ENCODE assay signal across 25 cellular contexts in the genomic region with DNA sequence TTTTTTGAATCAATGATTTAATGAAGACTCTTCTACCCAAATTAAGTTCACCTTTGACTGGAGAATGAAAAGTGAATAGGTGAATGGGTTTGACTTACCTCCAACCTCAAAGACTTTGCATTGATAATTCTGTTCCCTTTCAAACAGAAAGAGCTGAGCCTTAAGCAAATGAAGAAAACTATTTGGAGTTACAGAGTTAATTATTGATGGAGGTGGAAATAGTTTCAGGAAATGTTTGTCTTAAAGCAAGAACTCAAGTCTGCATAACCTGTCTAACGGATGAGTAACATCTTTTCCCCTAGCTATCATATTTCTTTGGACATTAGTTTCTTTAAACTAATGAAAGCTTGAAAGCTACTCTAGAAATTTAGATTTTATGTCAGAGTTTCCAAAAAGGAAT.
A peak's percentile ranks its signal among the peaks of the same experiment; 100 is the strongest.
DNase-seq lines count a peak whose midpoint lies in the region; ATAC-seq, FAIRE-seq and TF ChIP-seq lines count a peak whose summit lies in the region.
"Had no signal": no experiment of that assay in that cellular context is flagged by ENCODE, and none has a peak within 500 bp of the region (broad histone marks: within the 10 kb centered on the region; RNA-seq: fewer than 3 reads in every experiment).

No MANE protein-coding gene starts in this region.

- ATAC-seq in GM21723 (IDR thresholded peaks at IDR 0.05; ENCODE audit: unreplicated experiment) (no peak), GM19023 (IDR thresholded peaks at IDR 0.05; ENCODE audit: unreplicated experiment) (no peak)
- ATAC-seq: activated CD8-positive, alpha-beta T cell treated with anti-CD3 and anti-CD28 coated beads for 36 hours; stimulated activated naive CD8-positive, alpha-beta T cell treated with anti-CD3 and anti-CD28 coated beads, Interleukin-15, amount 100 ng/mL, for 72 hours had no signal

- H3K27ac ChIP-seq in 22Rv1, result peak overlapping the region; percentile 69
- H3K27ac ChIP-seq: SK-N-MC, upper lobe of left lung had no signal

- FAIRE-seq in GM19239 (lab: Jason Lieb, UNC), result peak; percentile 84

- H3K36me3 ChIP-seq in kidney epithelial cell (ENCODE audit: control insufficient read depth, insufficient read depth, low read length), result no peaks in the 10 kb centered on the region
- H3K36me3 ChIP-seq: upper lobe of left lung had no signal

- DNase-seq in GM19239 (ENCODE audit: insufficient read length, low spot score) (no peak), LNCaP clone FGC (ENCODE audit: low read depth) (peak; percentile 36), kidney epithelial cell (ENCODE audit: low read depth) (peak; percentile 44), GM20000 (ENCODE audit: low spot score) (no peak), NCI-H1694 treated with DMSO at 0.1 percent for 48 hours (lab: John Stamatoyannopoulos, UW) (no peak)
- DNase-seq: 8988T; activated B cell treated with CpG ODN at 0.5 μM for 24 hours; activated CD8-positive, alpha-beta T cell treated with anti-CD3 and anti-CD28 coated beads for 36 hours; activated naive CD4-positive, alpha-beta T cell treated with anti-CD3 and anti-CD28 coated beads for 36 hours; activated T-cell treated with anti-CD3 and anti-CD28 coated beads, Interleukin-2, amount 50 U/mL, for 1 hour; aorta; GF-D8; HCEC 1CT; head of caudate nucleus; KBM-7; mammary epithelial cell; naive B cell; NCI-H2029; stimulated activated CD4-positive, alpha-beta T cell treated with anti-CD3 and anti-CD28 coated beads, Interleukin-2, amount 100 ng/mL, for 24 hours; stimulated activated naive CD8-positive, alpha-beta T cell treated with anti-CD3 and anti-CD28 coated beads, Interleukin-15, amount 100 ng/mL, for 72 hours; upper lobe of left lung had no signal

- TF ChIP-seq CTCF in 22Rv1 (IDR thresholded peaks at IDR 0.05), result no peak
- no peak for TF ChIP-seq CTCF in LNCaP clone FGC (IDR thresholded peaks at IDR 0.05; ENCODE audit: control insufficient read depth, extremely low read depth, insufficient read depth)
- TF ChIP-seq CTCF in kidney epithelial cell (IDR thresholded peaks at IDR 0.05; ENCODE audit: insufficient read depth, low read length, poor library complexity, severe bottlenecking), result no peak
- TF ChIP-seq CTCF in GM20000 (IDR thresholded peaks at IDR 0.05; ENCODE audit: extremely low read depth, missing control alignments), result no peak

- H3K4me3 ChIP-seq in LNCaP clone FGC (ENCODE audit: low read depth, low read length) (no peak overlapping the region), kidney epithelial cell (ENCODE audit: low read depth, low read length) (no peak overlapping the region)
- H3K4me3 ChIP-seq: SK-N-MC, upper lobe of left lung had no signal

- H3K27me3 ChIP-seq in kidney epithelial cell (ENCODE audit: control insufficient read depth, insufficient read depth, low read length), result no peaks in the 10 kb centered on the region
- H3K27me3 ChIP-seq: upper lobe of left lung had no signal

Comparison
In these comparisons a context has a peak if more than half of its experiments do, and no peak if none do; other contexts are left out.
1. DNase-seq: peak in LNCaP clone FGC (single experiment) and kidney epithelial cell (single experiment); none in GM19239 (single experiment), GM20000 (single experiment) and NCI-H1694 treated with DMSO at 0.1 percent for 48 hours (single experiment).